Comparison of ENCODE assay signal across 31 cellular contexts in genomic region chrX:68892651-68893050, GRCh38.
"Had no signal": no experiment of that assay in that cellular context is flagged by ENCODE, and none has a peak within 500 bp of the region (broad histone marks: within the 10 kb centered on the region; RNA-seq: fewer than 3 reads in every experiment).

No MANE protein-coding gene starts in this region.

- H3K9me3 ChIP-seq: colonic mucosa, gastroesophageal sphincter, pancreas, psoas muscle, right atrium auricular region, thyroid gland, upper lobe of right lung had no signal

- H2AFZ ChIP-seq: hepatocyte had no signal

- H3K27me3 Mint-ChIP-seq: activated naive CD8-positive, alpha-beta T cell had no signal

- H3K4me1 Mint-ChIP-seq: stimulated activated memory B cell treated with anti-CD40 and anti-IgM and Interleukin-4, amounts not matched to agents 10 μg/mL and 1 μg/mL and 100 μg/mL, for 72 hours had no signal

- H3K4me2 ChIP-seq: hepatocyte, smooth muscle cell had no signal

- H3K4me1 ChIP-seq: colonic mucosa, pancreas had no signal

- H3K27me3 ChIP-seq: colonic mucosa, gastroesophageal sphincter, hepatocyte, pancreas, right atrium auricular region, thyroid gland, upper lobe of right lung had no signal

- H3K4me3 Mint-ChIP-seq: activated naive CD8-positive, alpha-beta T cell; immature natural killer cell; mesothelial cell of epicardium; naive B cell; stimulated activated memory B cell treated with anti-CD40 and anti-IgM and Interleukin-4, amounts not matched to agents 10 μg/mL and 1 μg/mL and 100 μg/mL, for 72 hours; T-helper 2 cell treated with Interferon-gamma antibody and Interleukin-4, amounts not matched to agents 5 μg/mL and 100 μg/mL, for 36 hours had no signal

- ATAC-seq: gastroesophageal sphincter; left colon; pancreas; psoas muscle; stimulated activated memory B cell treated with anti-CD40 and anti-IgM and Interleukin-4, amounts not matched to agents 10 μg/mL and 1 μg/mL and 100 μg/mL, for 72 hours; upper lobe of right lung had no signal

- H3K9me3 Mint-ChIP-seq: immature natural killer cell; stimulated activated memory B cell treated with anti-CD40 and anti-IgM and Interleukin-4, amounts not matched to agents 10 μg/mL and 1 μg/mL and 100 μg/mL, for 72 hours; T-helper 2 cell treated with Interferon-gamma antibody and Interleukin-4, amounts not matched to agents 5 μg/mL and 100 μg/mL, for 36 hours had no signal

- H3K27ac Mint-ChIP-seq: activated naive CD8-positive, alpha-beta T cell; mesothelial cell of epicardium; naive B cell; stimulated activated memory B cell treated with anti-CD40 and anti-IgM and Interleukin-4, amounts not matched to agents 10 μg/mL and 1 μg/mL and 100 μg/mL, for 72 hours; T-helper 2 cell treated with Interferon-gamma antibody and Interleukin-4, amounts not matched to agents 5 μg/mL and 100 μg/mL, for 36 hours had no signal

- H3K27ac ChIP-seq: colonic mucosa, hepatocyte, pancreas, right atrium auricular region, stomach, thyroid gland, upper lobe of right lung had no signal

- H3K36me3 Mint-ChIP-seq: activated naive CD8-positive, alpha-beta T cell; immature natural killer cell; mesothelial cell of epicardium; naive B cell; stimulated activated memory B cell treated with anti-CD40 and anti-IgM and Interleukin-4, amounts not matched to agents 10 μg/mL and 1 μg/mL and 100 μg/mL, for 72 hours had no signal

- FAIRE-seq: kidney, pancreas had no signal

- H3K4me3 ChIP-seq: colonic mucosa, gastroesophageal sphincter, hepatocyte, pancreas, psoas muscle, right atrium auricular region, smooth muscle cell, stomach, thyroid gland, upper lobe of right lung had no signal

- DNase-seq: activated CD4-positive, alpha-beta T cell treated with anti-CD3 and anti-CD28 coated beads for 4 hours; activated CD4-positive, alpha-beta T cell treated with anti-CD3 and anti-CD28 coated beads, Interleukin-2, amount 50 U/mL, for 4 hours; activated CD8-positive, alpha-beta memory T cell treated with anti-CD3 and anti-CD28 coated beads for 24 hours; activated effector memory CD4-positive, alpha-beta T cell treated with Interleukin-2 at 50 U/mL for 16 hours; activated naive CD4-positive, alpha-beta T cell treated with Interleukin-2 at 50 U/mL for 16 hours; anterior cingulate cortex; cerebellar nuclear complex; colonic mucosa; effector memory CD4-positive, alpha-beta T cell; erythroblast; immature natural killer cell; kidney; left colon; naive B cell; pancreas; psoas muscle; stimulated activated CD4-positive, alpha-beta T cell treated with anti-CD3 and anti-CD28 coated beads, Interleukin-1b, Interleukin-23, amount 100 ng/mL, for 48 hours; stimulated activated CD4-positive, alpha-beta T cell treated with anti-CD3 and anti-CD28 coated beads, Interleukin-4, amount 100 ng/mL, for 4 hours; stimulated activated CD8-positive, alpha-beta memory T cell treated with anti-CD3 and anti-CD28 coated beads, Interleukin-4, amount 100 ng/mL, for 48 hours; stomach; T-helper 1 cell; thyroid gland; upper lobe of right lung had no signal

- H3K36me3 ChIP-seq: colonic mucosa, gastroesophageal sphincter, pancreas, right atrium auricular region, stomach, thyroid gland, upper lobe of right lung had no signal
